Comparison of ENCODE assay signal across 13 cellular contexts in genomic region chr3:169112153-169112892, GRCh38.
A peak's percentile ranks its signal among the peaks of the same experiment; 100 is the strongest.
DNase-seq lines count a peak whose midpoint lies in the region; ATAC-seq and TF ChIP-seq lines count a peak whose summit lies in the region.
"Had no signal": no experiment of that assay in that cellular context is flagged by ENCODE, and none has a peak within 500 bp of the region (broad histone marks: within the 10 kb centered on the region; RNA-seq: fewer than 3 reads in every experiment).

No MANE protein-coding gene starts in this region.

- peaks cover 35% of the 10 kb centered on the region for H3K36me3 Mint-ChIP-seq in HFFc6 (ENCODE audit: low read depth)

- no peaks in the 10 kb centered on the region for H3K9me3 ChIP-seq in skeletal muscle satellite cell (replicated peaks; ENCODE audit: low read length)
- H3K9me3 ChIP-seq: prostate gland had no signal

- peak overlapping the region; percentile 58 for H3K4me3 Mint-ChIP-seq in HFFc6
- no peak overlapping the region for H3K4me3 Mint-ChIP-seq in stimulated activated naive CD8-positive, alpha-beta T cell treated with anti-CD3 and anti-CD28 coated beads, Interleukin-15, amount 100 ng/mL, for 72 hours
- H3K4me3 Mint-ChIP-seq: activated B cell treated with CpG ODN at 0.5 μM for 24 hours had no signal

- peak overlapping the region; percentile 40 for H3K4me2 ChIP-seq in skeletal muscle satellite cell (ENCODE audit: low read length)

- peak; percentile 73 for DNase-seq in HFFc6
- DNase-seq in SW480 (ENCODE audit: low spot score) = peak; percentile 49
- DNase-seq in fibroblast of the conjunctiva (ENCODE audit: low read depth) = peak; percentile 23
- no peak for DNase-seq in stimulated activated naive CD8-positive, alpha-beta T cell treated with anti-CD3 and anti-CD28 coated beads, Interleukin-15, amount 100 ng/mL, for 72 hours
- no peak for DNase-seq in stimulated activated naive CD4-positive, alpha-beta T cell (lab: John Stamatoyannopoulos, UW)
- no peak for DNase-seq in GM19238 (ENCODE audit: insufficient read length, low spot score)
- DNase-seq in DMS53 (lab: John Stamatoyannopoulos, UW) = no peak
- DNase-seq: activated B cell treated with CpG ODN at 0.5 μM for 24 hours; effector CD4-positive, alpha-beta T cell; left cardiac atrium; NCI-H1105 treated with DMSO at 0.1 percent for 48 hours had no signal

- peak overlapping the region; percentile 64 for H3K9ac ChIP-seq in skeletal muscle satellite cell (ENCODE audit: low read depth, low read length)

- peaks cover 43% of the 10 kb centered on the region for H3K4me1 ChIP-seq in skeletal muscle satellite cell (ENCODE audit: control insufficient read depth, insufficient read depth, low read length)
- H3K4me1 ChIP-seq: prostate gland had no signal

- H3K4me1 Mint-ChIP-seq in HFFc6 (ENCODE audit: low read depth) = peaks cover 72% of the 10 kb centered on the region
- no peaks in the 10 kb centered on the region for H3K4me1 Mint-ChIP-seq in stimulated activated naive CD8-positive, alpha-beta T cell treated with anti-CD3 and anti-CD28 coated beads, Interleukin-15, amount 100 ng/mL, for 72 hours
- H3K4me1 Mint-ChIP-seq: activated B cell treated with CpG ODN at 0.5 μM for 24 hours had no signal

- H3K4me3 ChIP-seq in skeletal muscle satellite cell (ENCODE audit: low read length) = no peak overlapping the region
- H3K4me3 ChIP-seq: prostate gland had no signal

- no peaks in the 10 kb centered on the region for H3K27me3 ChIP-seq in skeletal muscle satellite cell (ENCODE audit: control insufficient read depth, insufficient read depth, low read length)

- no peaks in the 10 kb centered on the region for H3K36me3 ChIP-seq in skeletal muscle satellite cell (ENCODE audit: insufficient read depth, low read length)
- H3K36me3 ChIP-seq: prostate gland had no signal

- TF ChIP-seq CTCF in HFFc6 (IDR thresholded peaks at IDR 0.05) = no peak

- peak overlapping the region; percentile 69 for H3K27ac Mint-ChIP-seq in HFFc6
- no peak overlapping the region for H3K27ac Mint-ChIP-seq in stimulated activated naive CD8-positive, alpha-beta T cell treated with anti-CD3 and anti-CD28 coated beads, Interleukin-15, amount 100 ng/mL, for 72 hours
- H3K27ac Mint-ChIP-seq: activated B cell treated with CpG ODN at 0.5 μM for 24 hours had no signal

- ATAC-seq in stimulated activated naive CD8-positive, alpha-beta T cell treated with anti-CD3 and anti-CD28 coated beads, Interleukin-15, amount 100 ng/mL, for 72 hours = no peak
- ATAC-seq: left cardiac atrium had no signal

- H3K9me3 Mint-ChIP-seq in HFFc6 = no peaks in the 10 kb centered on the region
- no peaks in the 10 kb centered on the region for H3K9me3 Mint-ChIP-seq in stimulated activated naive CD8-positive, alpha-beta T cell treated with anti-CD3 and anti-CD28 coated beads, Interleukin-15, amount 100 ng/mL, for 72 hours
- H3K9me3 Mint-ChIP-seq: activated B cell treated with CpG ODN at 0.5 μM for 24 hours had no signal

- H3K27me3 Mint-ChIP-seq in HFFc6 (ENCODE audit: insufficient read depth) = peaks cover 1% of the 10 kb centered on the region; the same call in 1 of the 2 replicates
- H3K27me3 Mint-ChIP-seq in stimulated activated naive CD8-positive, alpha-beta T cell treated with anti-CD3 and anti-CD28 coated beads, Interleukin-15, amount 100 ng/mL, for 72 hours = no peaks in the 10 kb centered on the region

Comparison
In these comparisons a context has a peak if more than half of its experiments do, and no peak if none do; other contexts are left out.
1. DNase-seq: peak in HFFc6 (single experiment), SW480 (single experiment) and fibroblast of the conjunctiva (single experiment); none in stimulated activated naive CD8-positive, alpha-beta T cell treated with anti-CD3 and anti-CD28 coated beads, Interleukin-15, amount 100 ng/mL, for 72 hours (0 of 2), stimulated activated naive CD4-positive, alpha-beta T cell (0 of 6), GM19238 (single experiment) and DMS53 (single experiment).